In genomic region chr7:139955098-139955820, GRCh38 we compare ENCODE assay signal across 20 cellular contexts.
A peak's percentile ranks its signal among the peaks of the same experiment; 100 is the strongest.
DNase-seq lines count a peak whose midpoint lies in the region; ATAC-seq, FAIRE-seq and TF ChIP-seq lines count a peak whose summit lies in the region.
"Had no signal": no experiment of that assay in that cellular context is flagged by ENCODE, and none has a peak within 500 bp of the region (broad histone marks: within the 10 kb centered on the region; RNA-seq: fewer than 3 reads in every experiment).

No MANE protein-coding gene starts in this region.

- no peaks in the 10 kb centered on the region for H3K9me3 ChIP-seq in K562 (replicated peaks; ENCODE audit: control insufficient read depth, insufficient read depth, low read depth, low read length)
- H3K9me3 ChIP-seq in neural progenitor cell (ENCODE audit: low read depth) = no peaks in the 10 kb centered on the region
- no peaks in the 10 kb centered on the region for H3K9me3 ChIP-seq in smooth muscle cell (replicated peaks; ENCODE audit: low read depth)

- no peak for TF ChIP-seq RAD21 in K562 (CRISPR knock-in tag; conservative IDR thresholded peaks at IDR 0.05 in 1 of 2, IDR thresholded peaks at IDR 0.05 in 1 of 2)

- H3K36me3 Mint-ChIP-seq in CD14-positive monocyte (peaks cover 70 to 80% of the 10 kb centered on the region in 2 donors), neural progenitor cell (no peaks in the 10 kb centered on the region)
- H3K36me3 Mint-ChIP-seq: CD8-positive, alpha-beta T cell had no signal

- no peak for TF ChIP-seq EP300 in K562 (IDR thresholded peaks at IDR 0.05; ENCODE audit: low read length)

- H3K4me3 ChIP-seq in H7 (ENCODE audit: insufficient read depth, low read depth, low read length) (no peak overlapping the region), K562 (no peak overlapping the region), neural progenitor cell (no peak overlapping the region), smooth muscle cell (no peak overlapping the region)
- H3K4me3 ChIP-seq: BLaER1 treated with 17β-estradiol and CSF1 and Interleukin-3, amounts not matched to agents 10 nM and 100 nM had no signal

- 0 out of 4 replicates have a peak overlapping the region, but pooled peaks of 1 of the 2 experiments have one; percentile 1 for H3K9ac ChIP-seq in K562 (ENCODE audit: insufficient read depth in 1 of 2, low read depth in 2 of 2, low read length in 2 of 2)
- no peak overlapping the region for H3K9ac ChIP-seq in neural progenitor cell
- no peak overlapping the region for H3K9ac ChIP-seq in smooth muscle cell (ENCODE audit: low read depth)
- H3K9ac ChIP-seq: BLaER1 treated with 17β-estradiol and CSF1 and Interleukin-3, amounts not matched to agents 10 nM and 100 nM had no signal

- TF ChIP-seq CTCF in CD14-positive monocyte (IDR thresholded peaks at IDR 0.05) (no peak), K562 (IDR thresholded peaks at IDR 0.05 in 2 of 3, conservative IDR thresholded peaks at IDR 0.05 in 1 of 3; ENCODE audit: insufficient read depth in 2 of 3, low read depth in 1 of 3, low read length in 3 of 3) (0 out of 6 replicates have a peak, but pooled peaks of 1 of the 3 experiments have one; percentile 11), neural progenitor cell (IDR thresholded peaks at IDR 0.05) (no peak), smooth muscle cell (IDR thresholded peaks at IDR 0.05; ENCODE audit: borderline replicate concordance, insufficient read depth, poor library complexity, severe bottlenecking) (no peak)

- no TSS peak for BruUV-seq in K562 (replicated peaks; lab: Mats Ljungman, UMichigan)

- H3K27ac ChIP-seq in K562 (ENCODE audit: extremely low read depth, low read depth, low read length) (no peak overlapping the region), neural progenitor cell (no peak overlapping the region), smooth muscle cell (ENCODE audit: low read depth) (no peak overlapping the region)
- H3K27ac ChIP-seq: BLaER1 treated with 17β-estradiol and CSF1 and Interleukin-3, amounts not matched to agents 10 nM and 100 nM had no signal

- H3K79me2 ChIP-seq in K562 (ENCODE audit: control insufficient read depth, insufficient read depth, low read length) = no peaks in the 10 kb centered on the region
- no peaks in the 10 kb centered on the region for H3K79me2 ChIP-seq in neural progenitor cell (ENCODE audit: low read depth)
- H3K79me2 ChIP-seq in smooth muscle cell (ENCODE audit: low read depth) = no peaks in the 10 kb centered on the region

- POLR2A ChIA-PET in K562 (lab: Yijun Ruan, JAX) = interaction anchor here (1.2 to 3.4 kb wide), 3 partner anchors 10 to 21 kb away, joined by 3 to 10 read pairs (median 4); no protein-coding TSS in a partner anchor

- no peaks in the 10 kb centered on the region for H3F3A ChIP-seq in neural progenitor cell (ENCODE audit: low read depth)
- no peaks in the 10 kb centered on the region for H3F3A ChIP-seq in smooth muscle cell (ENCODE audit: low read depth)

- TF ChIP-seq POLR2A in K562 (conservative IDR thresholded peaks at IDR 0.05) = no peak

- no peak for FAIRE-seq in K562 (lab: Jason Lieb, UNC)
- FAIRE-seq: D721Med, GM12892, GM19239 had no signal

- H3K27ac Mint-ChIP-seq in CD14-positive monocyte (peak overlapping the region in 4 of 7 donors; percentile 15 to 60 (median 56)), neural progenitor cell (no peak overlapping the region)
- H3K27ac Mint-ChIP-seq: CD8-positive, alpha-beta T cell; IgD-negative memory B cell had no signal

- peak; percentile 52 for ATAC-seq in K562
- ATAC-seq: CD8-positive, alpha-beta T cell had no signal

- H3K27me3 Mint-ChIP-seq in CD14-positive monocyte (ENCODE audit: low read depth in 3 of 3) (no peaks in the 10 kb centered on the region), neural progenitor cell (ENCODE audit: insufficient read depth, low read depth) (peaks cover 6% of the 10 kb centered on the region)
- H3K27me3 Mint-ChIP-seq: IgD-negative memory B cell had no signal

- H3K4me1 ChIP-seq in K562 (replicated peaks in 1 of 2; ENCODE audit: control insufficient read depth in 2 of 2, insufficient read depth in 2 of 2, low read length in 2 of 2) (no peaks in the 10 kb centered on the region), neural progenitor cell (peaks cover 8% of the 10 kb centered on the region), smooth muscle cell (ENCODE audit: low read depth) (no peaks in the 10 kb centered on the region)
- H3K4me1 ChIP-seq: BLaER1 treated with 17β-estradiol and CSF1 and Interleukin-3, amounts not matched to agents 10 nM and 100 nM had no signal

- H3K36me3 ChIP-seq in H7 (replicated peaks; ENCODE audit: control insufficient read depth, insufficient read depth, low read length) = no peaks in the 10 kb centered on the region
- H3K36me3 ChIP-seq in K562 (ENCODE audit: control insufficient read depth, insufficient read depth, low read length) = peaks cover 3% of the 10 kb centered on the region; the same call in 1 of the 3 replicates
- no peaks in the 10 kb centered on the region for H3K36me3 ChIP-seq in neural progenitor cell
- H3K36me3 ChIP-seq in smooth muscle cell (ENCODE audit: low read depth) = no peaks in the 10 kb centered on the region

- H3K4me3 Mint-ChIP-seq in CD14-positive monocyte = no peak overlapping the region
- H3K4me3 Mint-ChIP-seq in neural progenitor cell = no peak overlapping the region
- H3K4me3 Mint-ChIP-seq: CD8-positive, alpha-beta T cell; H9; IgD-negative memory B cell had no signal

- no peaks in the 10 kb centered on the region for H3K27me3 ChIP-seq in H7 (ENCODE audit: control insufficient read depth, insufficient read depth, low read length)
- H3K27me3 ChIP-seq in K562 (ENCODE audit: control insufficient read depth in 2 of 2, insufficient read depth in 2 of 2, low read length in 2 of 2) = no peaks in the 10 kb centered on the region
- H3K27me3 ChIP-seq in neural progenitor cell = no peaks in the 10 kb centered on the region
- H3K27me3 ChIP-seq in smooth muscle cell (ENCODE audit: low read depth) = no peaks in the 10 kb centered on the region
- H3K27me3 ChIP-seq: BLaER1 treated with 17β-estradiol and CSF1 and Interleukin-3, amounts not matched to agents 10 nM and 100 nM had no signal

- H3K4me1 Mint-ChIP-seq in CD14-positive monocyte (no peaks in the 10 kb centered on the region), neural progenitor cell (peaks cover 16% of the 10 kb centered on the region)

- H3K9me3 Mint-ChIP-seq in CD14-positive monocyte (no peaks in the 10 kb centered on the region), neural progenitor cell (no peaks in the 10 kb centered on the region)
- H3K9me3 Mint-ChIP-seq: CD8-positive, alpha-beta T cell; H9; IgD-negative memory B cell had no signal

- H2AFZ ChIP-seq in K562 (ENCODE audit: low read depth, low read length) (no peak overlapping the region), neural progenitor cell (replicated peaks) (peak overlapping the region; percentile 89), smooth muscle cell (ENCODE audit: low read depth) (no peak overlapping the region)

- WGBS in K562 (ENCODE audit: insufficient coverage, low coverage, missing lambda C conversion rate) = 79% methylated on average over 17 of the region's 17 CpGs
- WGBS in smooth muscle cell (ENCODE audit: low lambda C conversion rate) = 93% methylated on average over 17 of the region's 17 CpGs

- H3K9me1 ChIP-seq in K562 (ENCODE audit: control insufficient read depth, insufficient read depth, low read length) = no peaks in the 10 kb centered on the region

- DNase-seq in CD14-positive monocyte (ENCODE audit: low spot score) (no peak), H7 (peak; percentile 49), K562 (ENCODE audit: extremely low read depth in 1 of 4, low spot score in 3 of 4) (no peak), neural progenitor cell (ENCODE audit: low spot score) (no peak), NCI-H748 (lab: John Stamatoyannopoulos, UW; ENCODE audit: unreplicated experiment) (no peak), glomerular visceral epithelial cell (ENCODE audit: extremely low spot score) (no peak), smooth muscle cell (lab: John Stamatoyannopoulos, UW; ENCODE audit: unreplicated experiment) (no peak)
- DNase-seq: ACHN; CD8-positive, alpha-beta T cell; COR-L47; DMS153; DMS79 treated with DMSO at 0.1 percent for 48 hours; EL; GDM1; H9 had no signal

- H4K20me1 ChIP-seq in K562 (replicated peaks; ENCODE audit: control insufficient read depth, insufficient read depth, low read length) = no peaks in the 10 kb centered on the region
- no peaks in the 10 kb centered on the region for H4K20me1 ChIP-seq in neural progenitor cell (ENCODE audit: low read depth)
- H4K20me1 ChIP-seq in smooth muscle cell (ENCODE audit: low read depth) = no peaks in the 10 kb centered on the region

- CTCF ChIA-PET in K562 (lab: Yijun Ruan, JAX; ENCODE audit: low intra/inter-chr PET ratio) = no interaction called here

- H3K4me2 ChIP-seq in K562 (ENCODE audit: insufficient read depth, low read length) = no peak overlapping the region
- peak overlapping the region; percentile 12 for H3K4me2 ChIP-seq in neural progenitor cell
- no peak overlapping the region for H3K4me2 ChIP-seq in smooth muscle cell
- H3K4me2 ChIP-seq: BLaER1 treated with 17β-estradiol and CSF1 and Interleukin-3, amounts not matched to agents 10 nM and 100 nM had no signal

- intact Hi-C loops in CD14-positive monocyte (cut with micrococcal nuclease) = no loop called here
- intact Hi-C loops in K562 (cut with micrococcal nuclease) = no loop called here

- in situ Hi-C loops in K562 (cut with MboI) = no loop called here

TF ChIP-seq in K562, 482 proteins besides CTCF, POLR2A, EP300 and RAD21:
- TF ChIP-seq IRF2 (CRISPR knock-in tag; IDR thresholded peaks at IDR 0.05) (0 out of 2 replicates have a peak, but pooled peaks have one; percentile 42), POLR2G (IDR thresholded peaks at IDR 0.05; ENCODE audit: low read depth, low read length) (0 out of 2 replicates have a peak, but pooled peaks have one; percentile 43), ZNF75A (CRISPR knock-in tag; IDR thresholded peaks at IDR 0.05) (no peak)
TF ChIP-seq in K562: peak in this region for 2.
